ENCODE assay signal across 8 cellular contexts in the genomic region with DNA sequence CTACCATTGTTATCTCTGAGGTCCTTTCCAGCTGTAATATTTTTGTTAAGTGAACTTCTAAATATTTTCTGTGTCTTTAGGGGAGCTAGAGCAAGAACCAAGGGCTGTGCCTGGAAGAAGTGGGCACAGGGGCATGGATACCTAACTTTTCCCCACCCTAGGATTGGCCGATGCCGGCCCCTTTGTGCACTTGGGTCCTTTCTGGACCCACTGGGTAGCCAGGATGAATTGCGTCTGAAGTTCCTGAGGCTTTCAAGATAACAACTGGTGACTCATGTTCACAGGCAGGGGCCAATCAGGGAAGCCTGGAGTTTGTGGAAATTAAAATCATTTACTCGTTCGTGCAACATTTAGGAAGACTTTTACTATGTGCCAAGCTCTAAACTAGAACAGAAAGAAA. TPM values are rescaled to one million over a fixed set of nuclear protein-coding genes. Genes with fewer than 3 reads are reported as not detected.
DNase-seq lines count a peak whose midpoint lies in the region; ATAC-seq and TF ChIP-seq lines count a peak whose summit lies in the region.

No MANE protein-coding gene starts in this region.

- no peak for TF ChIP-seq CTCF in nephron progenitor cell (IDR thresholded peaks at IDR 0.05)

- peak overlapping the region; percentile 94 for H3K4me3 Mint-ChIP-seq in central memory CD8-positive, alpha-beta T cell
- H3K4me3 Mint-ChIP-seq in nephron progenitor cell, result peak overlapping the region; percentile 96

- H3K4me1 ChIP-seq in BLaER1, result peaks cover 17% of the 10 kb centered on the region; the same call in 1 of the 2 replicates

- H3K27me3 Mint-ChIP-seq in central memory CD8-positive, alpha-beta T cell, result no peaks in the 10 kb centered on the region
- peaks cover 3% of the 10 kb centered on the region for H3K27me3 Mint-ChIP-seq in nephron progenitor cell (ENCODE audit: low read depth, poor library complexity)

- no peak overlapping the region for H3K27ac ChIP-seq in BLaER1

- H3K4me2 ChIP-seq in BLaER1, result peak overlapping the region; percentile 78

- H3K27me3 ChIP-seq in BLaER1, result peaks cover 30% of the 10 kb centered on the region

- H3K9me3 ChIP-seq in BLaER1, result peaks cover 9% of the 10 kb centered on the region; the same call in 1 of the 2 replicates

- H3K36me3 Mint-ChIP-seq in central memory CD8-positive, alpha-beta T cell (ENCODE audit: insufficient read depth), result peaks cover 18% of the 10 kb centered on the region
- peaks cover 13% of the 10 kb centered on the region for H3K36me3 Mint-ChIP-seq in nephron progenitor cell (ENCODE audit: low read depth)

- ATAC-seq in central memory CD8-positive, alpha-beta T cell (replicated peaks; ENCODE audit: extremely low read depth, poor library complexity, severe bottlenecking), result no peak
- no peak for ATAC-seq in GM21786 (IDR thresholded peaks at IDR 0.05; ENCODE audit: unreplicated experiment)

- no peak overlapping the region for H3K27ac Mint-ChIP-seq in central memory CD8-positive, alpha-beta T cell (ENCODE audit: low read depth)
- peak overlapping the region; percentile 2 for H3K27ac Mint-ChIP-seq in nephron progenitor cell

- H3K4me3 ChIP-seq in BLaER1, result peak overlapping the region; percentile 71

- no peaks in the 10 kb centered on the region for H3K9me3 Mint-ChIP-seq in central memory CD8-positive, alpha-beta T cell
- H3K9me3 Mint-ChIP-seq in nephron progenitor cell, result no peaks in the 10 kb centered on the region

- no peak overlapping the region for H3K9ac ChIP-seq in BLaER1

- no peaks in the 10 kb centered on the region for H3K36me3 ChIP-seq in BLaER1

- peak; percentile 31 for DNase-seq in LHCN-M2 (ENCODE audit: low read depth)
- no peak for DNase-seq in central memory CD8-positive, alpha-beta T cell (ENCODE audit: low spot score in 2 of 2)
- DNase-seq in nephron progenitor cell, result no peak
- DNase-seq in activated effector memory CD4-positive, alpha-beta T cell treated with Interleukin-2 at 50 U/mL for 16 hours, result no peak
- no peak for DNase-seq in NCI-H2171 treated with DMSO at 0.1 percent for 48 hours (lab: John Stamatoyannopoulos, UW)
- no peak for DNase-seq in NCI-H128 (lab: John Stamatoyannopoulos, UW; ENCODE audit: unreplicated experiment)

- no peaks in the 10 kb centered on the region for H4K20me1 ChIP-seq in BLaER1

- peaks cover 40% of the 10 kb centered on the region for H3K4me1 Mint-ChIP-seq in central memory CD8-positive, alpha-beta T cell
- H3K4me1 Mint-ChIP-seq in nephron progenitor cell, result peaks cover 45% of the 10 kb centered on the region

RNA-seq across cellular contexts. Expression of a gene that starts 0.8 kb away (rescaled TPM):
- 50.7 and 71.6 TPM in 2 replicates for total RNA-seq in LHCN-M2 (2014; rRNA removed)
- polyA plus RNA-seq in LHCN-M2 (2012), result 55.7 TPM

RNA-seq across cellular contexts. Expression of a gene that starts 0.8 kb away (rescaled TPM):
- 9.4 and 10.2 TPM in 2 replicates for total RNA-seq in LHCN-M2 (2014; rRNA removed)
- polyA plus RNA-seq in LHCN-M2 (2012), result 12.7 TPM
